Comparison of ENCODE assay signal across 9 cellular contexts in genomic region chr3:69320867-69321266, GRCh38.
DNase-seq lines count a peak whose midpoint lies in the region; ATAC-seq and TF ChIP-seq lines count a peak whose summit lies in the region.
"Had no signal": no experiment of that assay in that cellular context is flagged by ENCODE, and none has a peak within 500 bp of the region (broad histone marks: within the 10 kb centered on the region; RNA-seq: fewer than 3 reads in every experiment).

No MANE protein-coding gene starts in this region.

- H3K4me1 ChIP-seq in OCI-LY1 (ENCODE audit: insufficient read depth, low read length, severe bottlenecking): peaks cover 51% of the 10 kb centered on the region

- peak overlapping the region; percentile 79 for H3K27ac ChIP-seq in OCI-LY1 (ENCODE audit: low read depth, low read length, poor library complexity, severe bottlenecking)

- in situ Hi-C loops in GM13977 (cut with MboI; ENCODE audit: low pct_unique_long_range_greater_than_20kb, low sequenced_read_pairs, unreplicated experiment): loop anchor here (10.0 kb wide), 1 partner anchor 104 kb away; no protein-coding TSS in a partner anchor

- no peak overlapping the region for H3K4me3 Mint-ChIP-seq in chondrocyte (ENCODE audit: unreplicated experiment)
- no peak overlapping the region for H3K4me3 Mint-ChIP-seq in activated naive CD8-positive, alpha-beta T cell treated with anti-CD3 and anti-CD28 coated beads for 36 hours

- H3K36me3 ChIP-seq in OCI-LY1 (ENCODE audit: insufficient read depth, low read length): no peaks in the 10 kb centered on the region

- H3K9me3 Mint-ChIP-seq in chondrocyte (ENCODE audit: low read depth): no peaks in the 10 kb centered on the region
- H3K9me3 Mint-ChIP-seq in activated naive CD8-positive, alpha-beta T cell treated with anti-CD3 and anti-CD28 coated beads for 36 hours: no peaks in the 10 kb centered on the region

- peak; percentile 43 for ATAC-seq in HG02623 (IDR thresholded peaks at IDR 0.05; ENCODE audit: unreplicated experiment)

- no peaks in the 10 kb centered on the region for H3K9me2 ChIP-seq in OCI-LY1 (ENCODE audit: low read depth, low read length)

- no peaks in the 10 kb centered on the region; the same call in 1 of the 2 replicates for H3F3A ChIP-seq in OCI-LY1 (ENCODE audit: insufficient read depth, low read length)

- H3K27me3 ChIP-seq in OCI-LY1 (ENCODE audit: insufficient read depth, low read length): no peaks in the 10 kb centered on the region

- H3K79me2 ChIP-seq in OCI-LY1 (ENCODE audit: insufficient read depth, low read length): no peaks in the 10 kb centered on the region

- H3K27ac Mint-ChIP-seq in chondrocyte (ENCODE audit: unreplicated experiment): no peak overlapping the region
- no peak overlapping the region for H3K27ac Mint-ChIP-seq in activated naive CD8-positive, alpha-beta T cell treated with anti-CD3 and anti-CD28 coated beads for 36 hours

- no peak overlapping the region for H3K4me3 ChIP-seq in OCI-LY1 (ENCODE audit: low read depth, low read length, poor library complexity, severe bottlenecking)

- DNase-seq in GM13977 (ENCODE audit: low spot score) (peak; percentile 31), mucosa of gallbladder (ENCODE audit: low spot score) (peak; percentile 30), SW 1271 (lab: John Stamatoyannopoulos, UW) (no peak), chondrocyte (ENCODE audit: low spot score) (no peak)
- no peak for DNase-seq in stimulated activated CD4-positive, alpha-beta T cell treated with anti-CD3 and anti-CD28 coated beads, Interleukin-1b, Interleukin-23, amount 100 ng/mL, for 48 hours
- DNase-seq in activated naive CD8-positive, alpha-beta T cell treated with anti-CD3 and anti-CD28 coated beads for 36 hours: no peak
- DNase-seq: activated CD4-positive, CD25-positive, alpha-beta regulatory T cell treated with anti-CD3 and anti-CD28 coated beads, Interleukin-2, amount 50 U/mL, for 72 hours had no signal

- H3K4me2 ChIP-seq in OCI-LY1 (ENCODE audit: low read length): peak overlapping the region; percentile 36

- no peaks in the 10 kb centered on the region for H4K20me1 ChIP-seq in OCI-LY1 (ENCODE audit: insufficient read depth, low read length)

- H3K9me3 ChIP-seq in OCI-LY1 (ENCODE audit: low read length): no peaks in the 10 kb centered on the region

- no peaks in the 10 kb centered on the region for H3K36me3 Mint-ChIP-seq in chondrocyte (ENCODE audit: low read depth)
- no peaks in the 10 kb centered on the region for H3K36me3 Mint-ChIP-seq in activated naive CD8-positive, alpha-beta T cell treated with anti-CD3 and anti-CD28 coated beads for 36 hours

- H3K27me3 Mint-ChIP-seq in chondrocyte (ENCODE audit: low read depth): no peaks in the 10 kb centered on the region
- H3K27me3 Mint-ChIP-seq in activated naive CD8-positive, alpha-beta T cell treated with anti-CD3 and anti-CD28 coated beads for 36 hours: no peaks in the 10 kb centered on the region

- peaks cover 6% of the 10 kb centered on the region for H3K4me1 Mint-ChIP-seq in chondrocyte (ENCODE audit: low read depth)
- peaks cover 30% of the 10 kb centered on the region for H3K4me1 Mint-ChIP-seq in activated naive CD8-positive, alpha-beta T cell treated with anti-CD3 and anti-CD28 coated beads for 36 hours

- H2AFZ ChIP-seq in OCI-LY1 (ENCODE audit: low read length): 0 out of 2 replicates have a peak overlapping the region, but pooled peaks have one; percentile 6

- H3K9ac ChIP-seq in OCI-LY1 (ENCODE audit: low read length): 0 out of 2 replicates have a peak overlapping the region, but pooled peaks have one; percentile 5

- TF ChIP-seq CTCF in GM13977 (IDR thresholded peaks at IDR 0.05; ENCODE audit: extremely low read depth, insufficient read depth, missing control alignments): no peak
- no peak for TF ChIP-seq CTCF in OCI-LY1 (IDR thresholded peaks at IDR 0.05; ENCODE audit: low read length)
- no peak for TF ChIP-seq CTCF in chondrocyte (IDR thresholded peaks at IDR 0.05)

Comparison
In these comparisons a context has a peak if more than half of its experiments do, and no peak if none do; other contexts are left out.
1. DNase-seq: peak in GM13977 (single experiment) and mucosa of gallbladder (single experiment); none in SW 1271 (0 of 2), chondrocyte (single experiment), stimulated activated CD4-positive, alpha-beta T cell treated with anti-CD3 and anti-CD28 coated beads, Interleukin-1b, Interleukin-23, amount 100 ng/mL, for 48 hours (single experiment) and activated naive CD8-positive, alpha-beta T cell treated with anti-CD3 and anti-CD28 coated beads for 36 hours (single experiment).